ENCODE assay signal across 1 cellular context in genomic region chr3:111858641-111859040, GRCh38.
TF ChIP-seq lines count a peak whose summit lies in the region.

No MANE protein-coding gene starts in this region.

TF ChIP-seq in GM23338, 12 proteins besides CTCF, POLR2A, EP300 and RAD21 (continued from another document):
- TF ChIP-seq ZNF462 (CRISPR knock-in tag; IDR thresholded peaks at IDR 0.05), result no peak
- TF ChIP-seq ETS1 (IDR thresholded peaks at IDR 0.05), result no peak
- TF ChIP-seq POLR2AphosphoS5 (IDR thresholded peaks at IDR 0.05; ENCODE audit: low read depth), result no peak
- no peak for TF ChIP-seq ZNF114 (CRISPR knock-in tag; IDR thresholded peaks at IDR 0.05)
- no peak for TF ChIP-seq EZH2 (IDR thresholded peaks at IDR 0.05; ENCODE audit: low read depth, unreplicated experiment)
- TF ChIP-seq NANOG (IDR thresholded peaks at IDR 0.05; ENCODE audit: borderline replicate concordance), result no peak
